16 cellular contexts compared by ENCODE assay signal in the genomic region with DNA sequence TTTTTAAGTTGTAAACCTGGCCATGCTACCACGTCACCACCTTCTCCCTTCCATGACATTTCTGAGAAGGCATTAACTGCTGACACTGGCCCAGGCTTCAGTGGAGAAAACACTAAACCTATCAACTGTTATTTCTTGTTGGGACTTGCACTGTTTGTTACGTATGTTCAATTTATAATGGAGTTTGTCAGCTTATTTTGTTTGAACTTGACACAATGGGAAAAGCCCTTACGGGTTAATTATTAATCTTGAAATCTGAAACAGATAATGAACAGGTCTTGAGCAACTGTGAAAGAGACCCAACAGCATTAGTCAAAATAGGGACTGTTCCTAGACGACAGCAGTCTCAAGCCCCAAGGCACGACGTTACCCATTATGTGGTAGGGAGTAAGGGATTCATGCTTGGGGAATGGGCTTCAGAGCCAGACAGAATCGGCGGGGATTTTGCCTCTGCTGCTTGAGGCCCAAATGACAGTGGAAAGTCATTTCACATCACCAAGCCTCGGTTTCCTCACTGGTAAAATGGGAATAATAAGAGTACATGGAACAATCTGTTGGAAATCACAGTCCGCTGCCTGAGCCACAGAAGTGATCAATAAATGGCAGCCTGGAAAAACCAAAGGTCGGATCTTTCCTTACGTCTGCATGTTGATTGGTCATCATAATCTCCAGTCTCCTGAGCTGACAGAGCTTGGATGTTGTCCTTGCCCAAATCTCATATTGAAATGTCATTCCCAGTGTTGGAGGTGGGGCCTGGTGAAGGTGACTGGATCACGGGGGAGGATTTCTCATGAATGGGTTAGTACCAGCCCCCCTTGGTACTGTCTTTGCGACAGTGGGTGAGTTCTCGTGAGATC. TPM values are rescaled to one million over a fixed set of nuclear protein-coding genes. Genes with fewer than 3 reads are reported as not detected.
DNase-seq lines count a peak whose midpoint lies in the region; ATAC-seq and TF ChIP-seq lines count a peak whose summit lies in the region.
"Had no signal": no experiment of that assay in that cellular context is flagged by ENCODE, and none has a peak within 500 bp of the region (broad histone marks: within the 10 kb centered on the region; RNA-seq: fewer than 3 reads in every experiment).

No MANE protein-coding gene starts in this region.

- peaks cover 1% of the 10 kb centered on the region for H3K4me1 Mint-ChIP-seq in T-helper 17 cell

- peak overlapping the region; percentile 20 for H3K27ac ChIP-seq in VCaP

- peak; percentile 56 for ATAC-seq in GM18517 (IDR thresholded peaks at IDR 0.05; ENCODE audit: unreplicated experiment)
- peak; percentile 72 for ATAC-seq in GM21786 (IDR thresholded peaks at IDR 0.05; ENCODE audit: unreplicated experiment)
- ATAC-seq in T-helper 17 cell = no peak

- peak; percentile 12 for DNase-seq in mucosa of gallbladder (ENCODE audit: low spot score)
- DNase-seq in T-helper 17 cell = no peak
- DNase-seq in NOMO-1 treated with DMSO at 0.1 percent for 48 hours (lab: John Stamatoyannopoulos, UW; ENCODE audit: unreplicated experiment) = no peak
- DNase-seq in T-helper 1 cell = no peak
- DNase-seq in ecto neural progenitor cell (ENCODE audit: low spot score) = no peak
- DNase-seq: cerebellar nuclear complex, MV-4-11, NCI-H446 treated with DMSO at 0.1 percent for 48 hours, posterior cingulate gyrus, RPMI8226, T-helper 9 cell had no signal

- H3K9me3 ChIP-seq in T-helper 17 cell (ENCODE audit: control insufficient read depth, low read length, poor library complexity, severe bottlenecking) = no peaks in the 10 kb centered on the region

- H3K27me3 Mint-ChIP-seq in T-helper 17 cell = no peaks in the 10 kb centered on the region
- H3K27me3 Mint-ChIP-seq: activated naive CD4-positive, alpha-beta T cell treated with anti-CD3 and anti-CD28 coated beads, Interleukin-2, amount 50 U/mL, for 24 hours had no signal

- no peak for TF ChIP-seq CTCF in VCaP (conservative IDR thresholded peaks at IDR 0.05)

- H3K4me3 Mint-ChIP-seq in T-helper 17 cell = no peak overlapping the region
- H3K4me3 Mint-ChIP-seq: activated naive CD4-positive, alpha-beta T cell treated with anti-CD3 and anti-CD28 coated beads, Interleukin-2, amount 50 U/mL, for 24 hours; stimulated activated effector memory CD8-positive, alpha-beta T cell treated with anti-CD3 and anti-CD28 coated beads, Interleukin-12 subunit alpha, Interleukin-12 subunit beta, amount 100 ng/mL, for 72 hours had no signal

- no peak overlapping the region for H3K27ac Mint-ChIP-seq in T-helper 17 cell
- H3K27ac Mint-ChIP-seq: activated naive CD4-positive, alpha-beta T cell treated with anti-CD3 and anti-CD28 coated beads, Interleukin-2, amount 50 U/mL, for 24 hours; stimulated activated effector memory CD8-positive, alpha-beta T cell treated with anti-CD3 and anti-CD28 coated beads, Interleukin-12 subunit alpha, Interleukin-12 subunit beta, amount 100 ng/mL, for 72 hours had no signal

- H3K36me3 Mint-ChIP-seq in T-helper 17 cell (ENCODE audit: low read depth) = no peaks in the 10 kb centered on the region
- H3K36me3 Mint-ChIP-seq: activated naive CD4-positive, alpha-beta T cell treated with anti-CD3 and anti-CD28 coated beads, Interleukin-2, amount 50 U/mL, for 24 hours; stimulated activated effector memory CD8-positive, alpha-beta T cell treated with anti-CD3 and anti-CD28 coated beads, Interleukin-12 subunit alpha, Interleukin-12 subunit beta, amount 100 ng/mL, for 72 hours had no signal

RNA-seq across cellular contexts. Expression of a gene that starts 44.5 kb away (rescaled TPM):
- total RNA-seq in mucosa of gallbladder (15.0 TPM), T-helper 17 cell (10 to 100 TPM; 54.2 to 68.7 TPM)
